In genomic region chr3:38137615-38138346, GRCh38 we compare ENCODE assay signal across 8 cellular contexts. TPM values are rescaled to one million over a fixed set of nuclear protein-coding genes. Genes with fewer than 3 reads are reported as not detected.
DNase-seq lines count a peak whose midpoint lies in the region; ATAC-seq and TF ChIP-seq lines count a peak whose summit lies in the region.

No MANE protein-coding gene starts in this region.

- ATAC-seq in GM18870 (IDR thresholded peaks at IDR 0.05; ENCODE audit: unreplicated experiment) (no peak), HG03095 (IDR thresholded peaks at IDR 0.05; ENCODE audit: unreplicated experiment) (no peak)

- no peaks in the 10 kb centered on the region for H4K20me1 ChIP-seq in fibroblast of lung (ENCODE audit: control insufficient read depth, extremely low read depth, insufficient read depth, low read length)

- no peaks in the 10 kb centered on the region for H3K27me3 Mint-ChIP-seq in activated CD4-positive, alpha-beta memory T cell treated with anti-CD3 and anti-CD28 coated beads, Interleukin-2, amount 10 ng/mL, durations not matched to agents 7 days and 5 days

- CTCF ChIA-PET in activated CD4-positive, alpha-beta memory T cell treated with anti-CD3 and anti-CD28 coated beads, Interleukin-2, amount 10 ng/mL, durations not matched to agents 7 days and 5 days (lab: Charles Lee), result interaction anchor here (0.8 to 2.3 kb wide), 7 partner anchors 16 to 207 kb away, joined by 3 to 37 read pairs (median 3); partner anchors contain the start of genes DLEC1 and OXSR1

- H2AFZ ChIP-seq in fibroblast of lung (ENCODE audit: low read length), result peak overlapping the region; percentile 84
- H2AFZ ChIP-seq in parathyroid adenoma, result peak overlapping the region; percentile 93

- POLR2A ChIA-PET in activated CD4-positive, alpha-beta memory T cell treated with anti-CD3 and anti-CD28 coated beads, Interleukin-2, amount 10 ng/mL, durations not matched to agents 7 days and 5 days (lab: Charles Lee), result interaction anchor here (0.8 to 8.6 kb wide), 16 partner anchors 9 to 1144 kb away, joined by 3 to 286 read pairs (median 7); partner anchors contain the start of genes DLEC1, EPM2AIP1, MLH1 and OXSR1

- H3K36me3 Mint-ChIP-seq in activated CD4-positive, alpha-beta memory T cell treated with anti-CD3 and anti-CD28 coated beads, Interleukin-2, amount 10 ng/mL, durations not matched to agents 7 days and 5 days (ENCODE audit: low read depth), result peaks cover 64% of the 10 kb centered on the region

- H3K27me3 ChIP-seq in HAP-1 (ENCODE audit: low read depth) (no peaks in the 10 kb centered on the region), fibroblast of lung (ENCODE audit: control insufficient read depth, insufficient read depth, low read length) (no peaks in the 10 kb centered on the region), parathyroid adenoma (ENCODE audit: control insufficient read depth, insufficient read depth, low read length) (no peaks in the 10 kb centered on the region)

- H3K4me1 ChIP-seq in HAP-1 (peaks cover 28% of the 10 kb centered on the region), fibroblast of lung (ENCODE audit: control insufficient read depth, extremely low read depth, insufficient read depth, low read length) (peaks cover 12% of the 10 kb centered on the region), parathyroid adenoma (peaks cover 16% of the 10 kb centered on the region)

- no peaks in the 10 kb centered on the region for H3K9me3 Mint-ChIP-seq in activated CD4-positive, alpha-beta memory T cell treated with anti-CD3 and anti-CD28 coated beads, Interleukin-2, amount 10 ng/mL, durations not matched to agents 7 days and 5 days

- H3K36me3 ChIP-seq in HAP-1 (replicated peaks), result peaks cover 32% of the 10 kb centered on the region
- peaks cover 7% of the 10 kb centered on the region for H3K36me3 ChIP-seq in fibroblast of lung (ENCODE audit: control insufficient read depth, insufficient read depth, low read length)
- no peaks in the 10 kb centered on the region for H3K36me3 ChIP-seq in parathyroid adenoma (ENCODE audit: control insufficient read depth, insufficient read depth, low read length)

- peak overlapping the region; percentile 94 for H3K4me2 ChIP-seq in fibroblast of lung (ENCODE audit: extremely low read depth, insufficient read depth, low read length)
- peak overlapping the region; percentile 82 for H3K4me2 ChIP-seq in parathyroid adenoma (ENCODE audit: low read length)

- H3K79me2 ChIP-seq in fibroblast of lung (ENCODE audit: control insufficient read depth, insufficient read depth, low read length), result peaks cover 18% of the 10 kb centered on the region
- peaks cover 16% of the 10 kb centered on the region for H3K79me2 ChIP-seq in parathyroid adenoma

- peaks cover 75% of the 10 kb centered on the region for H3K4me1 Mint-ChIP-seq in activated CD4-positive, alpha-beta memory T cell treated with anti-CD3 and anti-CD28 coated beads, Interleukin-2, amount 10 ng/mL, durations not matched to agents 7 days and 5 days

- H3K9ac ChIP-seq in fibroblast of lung (ENCODE audit: insufficient read depth, low read length), result peak overlapping the region; percentile 67
- H3K9ac ChIP-seq in parathyroid adenoma, result no peak overlapping the region

- TF ChIP-seq CTCF in fibroblast of lung (conservative IDR thresholded peaks at IDR 0.05 in 1 of 2, IDR thresholded peaks at IDR 0.05 in 1 of 2; ENCODE audit: low read depth in 1 of 2, low read length in 2 of 2), result no peak
- no peak for TF ChIP-seq CTCF in parathyroid adenoma (IDR thresholded peaks at IDR 0.05)

- in situ Hi-C loops in ACHN (cut with HindIII; ENCODE audit: low pct_ligation_motif_present, low pct_unique_long_range_greater_than_20kb, low sequenced_read_pairs) (no loop called here), HAP-1 (cut with MboI; ENCODE audit: low sequenced_read_pairs) (no loop called here)

- peak overlapping the region; percentile 96 for H3K27ac Mint-ChIP-seq in activated CD4-positive, alpha-beta memory T cell treated with anti-CD3 and anti-CD28 coated beads, Interleukin-2, amount 10 ng/mL, durations not matched to agents 7 days and 5 days

- no peaks in the 10 kb centered on the region for H3K9me3 ChIP-seq in HAP-1
- H3K9me3 ChIP-seq in fibroblast of lung (ENCODE audit: control insufficient read depth, insufficient read depth, low read depth, low read length), result no peaks in the 10 kb centered on the region
- H3K9me3 ChIP-seq in parathyroid adenoma (ENCODE audit: control insufficient read depth, low read length), result no peaks in the 10 kb centered on the region

- DNase-seq in ACHN (peak; percentile 25), HAP-1 (ENCODE audit: low spot score in 2 of 2) (peak in 1 of 2 experiments; percentile 38), fibroblast of lung (ENCODE audit: low read depth in 2 of 2) (peak in 1 of 2 donors; percentile 5)
- peak; percentile 42 for DNase-seq in activated CD4-positive, alpha-beta memory T cell treated with anti-CD3 and anti-CD28 coated beads, Interleukin-2, amount 10 ng/mL, durations not matched to agents 7 days and 5 days
- DNase-seq in activated CD4-positive, CD25-positive, alpha-beta regulatory T cell treated with anti-CD3 and anti-CD28 coated beads, Interleukin-2, amount 50 U/mL, for 72 hours, result no peak

- H3K27ac ChIP-seq in fibroblast of lung (ENCODE audit: insufficient read depth, low read length), result peak overlapping the region; percentile 75
- H3K27ac ChIP-seq in parathyroid adenoma, result peak overlapping the region; percentile 88

- H3K4me3 Mint-ChIP-seq in activated CD4-positive, alpha-beta memory T cell treated with anti-CD3 and anti-CD28 coated beads, Interleukin-2, amount 10 ng/mL, durations not matched to agents 7 days and 5 days, result peak overlapping the region; percentile 90

- H3K4me3 ChIP-seq in HAP-1, result peak overlapping the region; percentile 79
- H3K4me3 ChIP-seq in fibroblast of lung (replicated peaks in 1 of 4; ENCODE audit: control extremely low read depth in 1 of 4, insufficient read depth in 1 of 4, low read depth in 3 of 4, low read length in 4 of 4), result peak overlapping the region; percentile 73 to 82 (median 80)
- peak overlapping the region; percentile 85 for H3K4me3 ChIP-seq in parathyroid adenoma (ENCODE audit: low read depth, low read length)

RNA-seq across cellular contexts. Expression of gene MYD88, which starts 0.7 kb away (rescaled TPM):
- 10 to 100 TPM; 87.9 to 91.3 TPM for total RNA-seq in activated CD4-positive, alpha-beta memory T cell treated with anti-CD3 and anti-CD28 coated beads, Interleukin-2, amount 10 ng/mL, durations not matched to agents 7 days and 5 days
- total RNA-seq in fibroblast of lung, result 10.3 and 12.1 TPM in 2 replicates
- 22.1 and 27.9 TPM in 2 replicates for polyA plus RNA-seq in fibroblast of lung
- polyA plus RNA-seq in fibroblast of lung (2012), result 27.0 and 32.1 TPM in 2 replicates
- polyA minus RNA-seq in fibroblast of lung (ENCODE audit: low replicate concordance), result 167 and 190 TPM in 2 replicates

RNA-seq across cellular contexts. Expression of gene ACAA1, which starts 0.9 kb away (rescaled TPM):
- total RNA-seq in activated CD4-positive, alpha-beta memory T cell treated with anti-CD3 and anti-CD28 coated beads, Interleukin-2, amount 10 ng/mL, durations not matched to agents 7 days and 5 days, result 10 to 100 TPM; 76.8 to 77.5 TPM
- 26.5 and 41.0 TPM in 2 replicates for total RNA-seq in fibroblast of lung
- 39.0 and 40.6 TPM in 2 replicates for polyA plus RNA-seq in fibroblast of lung
- polyA plus RNA-seq in fibroblast of lung (2012), result 42.3 and 43.0 TPM in 2 replicates
- polyA minus RNA-seq in fibroblast of lung (ENCODE audit: low replicate concordance), result 41.0 and 57.1 TPM in 2 replicates

RNA-seq across cellular contexts. Expression of gene OXSR1, which starts 27.6 kb away (rescaled TPM):
- total RNA-seq in activated CD4-positive, alpha-beta memory T cell treated with anti-CD3 and anti-CD28 coated beads, Interleukin-2, amount 10 ng/mL, durations not matched to agents 7 days and 5 days, result 10 to 100 TPM; 67.5 to 71.3 TPM
- 27.7 and 32.7 TPM in 2 replicates for total RNA-seq in fibroblast of lung
- polyA plus RNA-seq in fibroblast of lung, result 38.9 and 45.2 TPM in 2 replicates
- polyA plus RNA-seq in fibroblast of lung (2012), result 25.6 and 28.9 TPM in 2 replicates
- polyA minus RNA-seq in fibroblast of lung (ENCODE audit: low replicate concordance), result 11.6 and 11.9 TPM in 2 replicates
